ENCODE assay signal across 10 cellular contexts in genomic region chr1:59007820-59008598, GRCh38.
A peak's percentile ranks its signal among the peaks of the same experiment; 100 is the strongest.
DNase-seq lines count a peak whose midpoint lies in the region; ATAC-seq and TF ChIP-seq lines count a peak whose summit lies in the region.
"Had no signal": no experiment of that assay in that cellular context is flagged by ENCODE, and none has a peak within 500 bp of the region (broad histone marks: within the 10 kb centered on the region; RNA-seq: fewer than 3 reads in every experiment).

No MANE protein-coding gene starts in this region.

- H3K36me3 ChIP-seq in testis (ENCODE audit: low read depth, missing control alignments): no peaks in the 10 kb centered on the region

- no peaks in the 10 kb centered on the region for H3K36me3 Mint-ChIP-seq in activated T-cell treated with anti-CD3 and anti-CD28 coated beads, Interleukin-2, amount 50 U/mL, for 24 hours (ENCODE audit: low read depth)
- H3K36me3 Mint-ChIP-seq in chondrocyte (ENCODE audit: low read depth) (no peaks in the 10 kb centered on the region), CD14-positive monocyte (no peaks in the 10 kb centered on the region)
- H3K36me3 Mint-ChIP-seq: CD8-positive, alpha-beta T cell had no signal

- no peak overlapping the region for H3K4me3 ChIP-seq in testis

- H3K9me3 ChIP-seq in testis: no peaks in the 10 kb centered on the region

- no peaks in the 10 kb centered on the region for H3K27me3 ChIP-seq in testis

- H3K27me3 Mint-ChIP-seq in activated T-cell treated with anti-CD3 and anti-CD28 coated beads, Interleukin-2, amount 50 U/mL, for 24 hours: no peaks in the 10 kb centered on the region
- H3K27me3 Mint-ChIP-seq in chondrocyte (ENCODE audit: low read depth): no peaks in the 10 kb centered on the region
- H3K27me3 Mint-ChIP-seq in CD14-positive monocyte (ENCODE audit: low read depth in 3 of 3): peaks cover 0 to 3% (median 1%) of the 10 kb centered on the region in 3 donors

- no peak for TF ChIP-seq CTCF in chondrocyte (IDR thresholded peaks at IDR 0.05)
- TF ChIP-seq CTCF in testis (IDR thresholded peaks at IDR 0.05): no peak
- TF ChIP-seq CTCF in CD14-positive monocyte (IDR thresholded peaks at IDR 0.05): no peak

- H3K9me3 Mint-ChIP-seq in activated T-cell treated with anti-CD3 and anti-CD28 coated beads, Interleukin-2, amount 50 U/mL, for 24 hours: no peaks in the 10 kb centered on the region
- H3K9me3 Mint-ChIP-seq in chondrocyte (ENCODE audit: low read depth) (no peaks in the 10 kb centered on the region), CD14-positive monocyte (peaks cover 0 to 2% (median 0%) of the 10 kb centered on the region in 7 donors)
- H3K9me3 Mint-ChIP-seq: CD8-positive, alpha-beta T cell had no signal

- DNase-seq in activated T-cell treated with anti-CD3 and anti-CD28 coated beads, Interleukin-2, amount 50 U/mL, for 24 hours: peak; percentile 41
- DNase-seq in activated T-cell treated with anti-CD3 and anti-CD28 coated beads, Interleukin-2, amount 50 U/mL, for 1 hour: no peak
- DNase-seq in chondrocyte (ENCODE audit: low spot score) (no peak), testis (peak; percentile 51), epidermal melanocyte (ENCODE audit: insufficient read length, low spot score) (no peak), CD14-positive monocyte (ENCODE audit: low spot score) (no peak), DMS79 (lab: John Stamatoyannopoulos, UW) (no peak)
- DNase-seq: NCI-H446 treated with DMSO at 0.1 percent for 48 hours had no signal

- H3K4me1 ChIP-seq in testis: peaks cover 9% of the 10 kb centered on the region

- peak overlapping the region in 1 of 2 donors; percentile 64 for H3K27ac ChIP-seq in testis

- TF ChIP-seq POLR2A in testis (IDR thresholded peaks at IDR 0.05): no peak

- H3K27ac Mint-ChIP-seq in activated T-cell treated with anti-CD3 and anti-CD28 coated beads, Interleukin-2, amount 50 U/mL, for 24 hours: peak overlapping the region; percentile 78
- peak overlapping the region; percentile 71 for H3K27ac Mint-ChIP-seq in chondrocyte (ENCODE audit: unreplicated experiment)
- peak overlapping the region in 2 of 7 donors; percentile 7 to 16 for H3K27ac Mint-ChIP-seq in CD14-positive monocyte
- H3K27ac Mint-ChIP-seq: CD8-positive, alpha-beta T cell had no signal

- H3K4me1 Mint-ChIP-seq in activated T-cell treated with anti-CD3 and anti-CD28 coated beads, Interleukin-2, amount 50 U/mL, for 24 hours (ENCODE audit: low read depth): peaks cover 49% of the 10 kb centered on the region
- H3K4me1 Mint-ChIP-seq in chondrocyte (ENCODE audit: low read depth) (peaks cover 16% of the 10 kb centered on the region), CD14-positive monocyte (peaks cover 37% of the 10 kb centered on the region)

- ATAC-seq in HG03354 (IDR thresholded peaks at IDR 0.05; ENCODE audit: poor library complexity, severe bottlenecking, unreplicated experiment): peak; percentile 57
- ATAC-seq: CD8-positive, alpha-beta T cell had no signal

- WGBS in testis, 2 donors: 47 to 55% methylated on average over 8 of the region's 8 CpGs

- no peak overlapping the region for H3K4me3 Mint-ChIP-seq in activated T-cell treated with anti-CD3 and anti-CD28 coated beads, Interleukin-2, amount 50 U/mL, for 24 hours
- H3K4me3 Mint-ChIP-seq in chondrocyte (ENCODE audit: unreplicated experiment): no peak overlapping the region
- no peak overlapping the region for H3K4me3 Mint-ChIP-seq in CD14-positive monocyte
- H3K4me3 Mint-ChIP-seq: CD8-positive, alpha-beta T cell had no signal

- intact Hi-C loops in testis (cut with DNase I; ENCODE audit: low total_unique reads) (no loop called here), CD14-positive monocyte (cut with micrococcal nuclease) (no loop called here)

Comparison
In these comparisons a context has a peak if more than half of its experiments do, and no peak if none do; other contexts are left out.
1. DNase-seq: peak in activated T-cell treated with anti-CD3 and anti-CD28 coated beads, Interleukin-2, amount 50 U/mL, for 24 hours (single experiment) and testis (single experiment); none in activated T-cell treated with anti-CD3 and anti-CD28 coated beads, Interleukin-2, amount 50 U/mL, for 1 hour (single experiment), chondrocyte (single experiment), epidermal melanocyte (single experiment), CD14-positive monocyte (single experiment) and DMS79 (single experiment).